ENCODE assay signal across 1 cellular context in genomic region chr1:209805875-209806760, GRCh38.
TF ChIP-seq lines count a peak whose summit lies in the region.

IRF6 (minus strand) TSS chr1:209806142; CDS start chr1:209801413, 4,729 bp downstream.

TF ChIP-seq in K562, 482 proteins besides CTCF, POLR2A, EP300 and RAD21 (continued from another document and continues in another):
- TF ChIP-seq ATF4 (CRISPR knock-in tag; IDR thresholded peaks at IDR 0.05) (peak; percentile 51; the same call in 1 of the 2 replicates), SIN3A (IDR thresholded peaks at IDR 0.05; ENCODE audit: borderline replicate concordance in 2 of 2, control insufficient read depth in 1 of 2, low read depth in 2 of 2, low read length in 2 of 2) (0 out of 4 replicates have a peak, but pooled peaks of 1 of the 2 experiments have one; percentile 33), NR2F6 (CRISPR knock-in tag; IDR thresholded peaks at IDR 0.05) (no peak), MTA3 (IDR thresholded peaks at IDR 0.05; ENCODE audit: borderline replicate concordance) (peak; percentile 72; the same call in 1 of the 2 replicates), TBP (optimal IDR thresholded peaks at IDR 0.05; ENCODE audit: low read depth, low read length) (peak; percentile 49), ATF7 (IDR thresholded peaks at IDR 0.05) (peak; percentile 75; the same call in 1 of the 2 replicates), E2F3 (CRISPR knock-in tag; IDR thresholded peaks at IDR 0.05) (no peak), NR1H2 (CRISPR knock-in tag; IDR thresholded peaks at IDR 0.05) (no peak), CREB3L1 (IDR thresholded peaks at IDR 0.05; ENCODE audit: borderline replicate concordance, low read depth) (peak; percentile 66), SMARCE1 (IDR thresholded peaks at IDR 0.05) (peak; percentile 71; the same call in 1 of the 2 replicates), CBX3 (IDR thresholded peaks at IDR 0.05; ENCODE audit: borderline replicate concordance in 1 of 2, low read length in 2 of 2) (0 out of 3 replicates have a peak, but pooled peaks of 1 of the 2 experiments have one; percentile 19), KDM1A (IDR thresholded peaks at IDR 0.05) (0 out of 4 replicates have a peak, but pooled peaks of 1 of the 2 experiments have one; percentile 33), ZKSCAN1 (IDR thresholded peaks at IDR 0.05; ENCODE audit: low read depth, low read length) (peak; percentile 61), PREB (CRISPR knock-in tag; IDR thresholded peaks at IDR 0.05) (0 out of 2 replicates have a peak, but pooled peaks have one; percentile 44), CXXC5 (CRISPR knock-in tag; IDR thresholded peaks at IDR 0.05) (peak; percentile 80; the same call in 1 of the 2 replicates), KDM5B (IDR thresholded peaks at IDR 0.05; ENCODE audit: insufficient replicate concordance, low read depth, low read length) (peak; percentile 77), RB1 (IDR thresholded peaks at IDR 0.05; ENCODE audit: low read depth) (0 out of 2 replicates have a peak, but pooled peaks have one; percentile 12), PHF8 (IDR thresholded peaks at IDR 0.05; ENCODE audit: borderline replicate concordance, low read length) (peak; percentile 78; the same call in 1 of the 2 replicates), ZEB2 (IDR thresholded peaks at IDR 0.05) (peak; percentile 98), ILK (tag; IDR thresholded peaks at IDR 0.05; ENCODE audit: borderline replicate concordance, low read depth) (no peak), JUND (IDR thresholded peaks at IDR 0.05; ENCODE audit: borderline replicate concordance, low read depth, low read length) (no peak), JUND (tag; IDR thresholded peaks at IDR 0.05; ENCODE audit: borderline replicate concordance, low read depth, low read length) (peak; percentile 22; the same call in 1 of the 3 replicates), NFIC (IDR thresholded peaks at IDR 0.05) (peak; percentile 51), SMARCA4 (IDR thresholded peaks at IDR 0.05) (peak; percentile 47; the same call in 1 of the 2 replicates), HNRNPLL (IDR thresholded peaks at IDR 0.05; ENCODE audit: low read depth, low read length, poor library complexity, severe bottlenecking) (peak; percentile 72), HMGN3 (IDR thresholded peaks at IDR 0.05; ENCODE audit: borderline replicate concordance, extremely low read depth, insufficient read length, low read depth, low read length) (peak; percentile 92), YY1 (IDR thresholded peaks at IDR 0.05; ENCODE audit: borderline replicate concordance in 1 of 3, control insufficient read depth in 1 of 3, extremely low read depth in 1 of 3, insufficient read depth in 3 of 3, insufficient read length in 1 of 3, insufficient replicate concordance in 2 of 3, low read depth in 1 of 3, low read length in 2 of 3) (peak in 1 of 3 experiments; percentile 17), PRDM10 (IDR thresholded peaks at IDR 0.05; ENCODE audit: partially characterized antibody) (peak; percentile 58), POLR2G (IDR thresholded peaks at IDR 0.05; ENCODE audit: low read depth, low read length) (peak; percentile 78), KDM2B (CRISPR knock-in tag; IDR thresholded peaks at IDR 0.05) (0 out of 2 replicates have a peak, but pooled peaks have one; percentile 34), CREM (IDR thresholded peaks at IDR 0.05; ENCODE audit: low read depth) (peak; percentile 74), SRF (CRISPR knock-in tag; IDR thresholded peaks at IDR 0.05) (peak in 1 of 2 experiments; percentile 73; a peak in 2 of 4 replicates), POLR2B (IDR thresholded peaks at IDR 0.05; ENCODE audit: low read depth, partially characterized antibody) (peak; percentile 66), ID3 (CRISPR knock-in tag; IDR thresholded peaks at IDR 0.05) (no peak), ID3 (tag; IDR thresholded peaks at IDR 0.05) (peak; percentile 69; the same call in 1 of the 2 replicates), NFE2 (IDR thresholded peaks at IDR 0.05; ENCODE audit: low read depth) (no peak), L3MBTL2 (IDR thresholded peaks at IDR 0.05) (peak; percentile 80; the same call in 1 of the 2 replicates), XRCC5 (IDR thresholded peaks at IDR 0.05; ENCODE audit: low read depth, low read length) (no peak), NBN (IDR thresholded peaks at IDR 0.05; ENCODE audit: low read depth) (peak; percentile 79), ZNF707 (CRISPR knock-in tag; conservative IDR thresholded peaks at IDR 0.05) (no peak), ESRRA (IDR thresholded peaks at IDR 0.05; ENCODE audit: borderline replicate concordance, low read depth) (0 out of 2 replicates have a peak, but pooled peaks have one; percentile 15), UBTF (IDR thresholded peaks at IDR 0.05; ENCODE audit: borderline replicate concordance in 1 of 2, low read depth in 2 of 2, low read length in 2 of 2) (peak in 1 of 2 experiments; percentile 69; a peak in 1 of 4 replicates), SMARCB1 (IDR thresholded peaks at IDR 0.05; ENCODE audit: insufficient read length, low read depth) (no peak), PRMT5 (CRISPR knock-in tag; IDR thresholded peaks at IDR 0.05) (no peak), NCOA2 (IDR thresholded peaks at IDR 0.05; ENCODE audit: partially characterized antibody in 2 of 2) (no peak), RNF2 (IDR thresholded peaks at IDR 0.05) (0 out of 2 replicates have a peak, but pooled peaks have one; percentile 0)
- TF ChIP-seq, protein P1, sequence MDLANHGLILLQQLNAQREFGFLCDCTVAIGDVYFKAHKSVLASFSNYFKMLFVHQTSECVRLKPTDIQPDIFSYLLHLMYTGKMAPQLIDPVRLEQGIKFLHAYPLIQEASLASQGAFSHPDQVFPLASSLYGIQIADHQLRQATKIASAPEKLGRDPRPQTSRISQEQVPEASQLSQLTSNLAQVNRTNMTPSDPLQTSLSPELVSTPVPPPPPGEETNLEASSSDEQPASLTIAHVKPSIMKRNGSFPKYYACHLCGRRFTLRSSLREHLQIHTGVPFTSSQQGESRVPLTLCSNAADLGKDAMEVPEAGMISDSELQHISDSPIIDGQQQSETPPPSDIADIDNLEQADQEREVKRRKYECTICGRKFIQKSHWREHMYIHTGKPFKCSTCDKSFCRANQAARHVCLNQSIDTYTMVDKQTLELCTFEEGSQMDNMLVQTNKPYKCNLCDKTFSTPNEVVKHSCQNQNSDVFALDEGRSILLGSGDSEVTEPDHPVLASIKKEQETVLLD (IDR thresholded peaks at IDR 0.05): 0 out of 2 replicates have a peak, but pooled peaks have one; percentile 15
- TF ChIP-seq, protein P2, sequence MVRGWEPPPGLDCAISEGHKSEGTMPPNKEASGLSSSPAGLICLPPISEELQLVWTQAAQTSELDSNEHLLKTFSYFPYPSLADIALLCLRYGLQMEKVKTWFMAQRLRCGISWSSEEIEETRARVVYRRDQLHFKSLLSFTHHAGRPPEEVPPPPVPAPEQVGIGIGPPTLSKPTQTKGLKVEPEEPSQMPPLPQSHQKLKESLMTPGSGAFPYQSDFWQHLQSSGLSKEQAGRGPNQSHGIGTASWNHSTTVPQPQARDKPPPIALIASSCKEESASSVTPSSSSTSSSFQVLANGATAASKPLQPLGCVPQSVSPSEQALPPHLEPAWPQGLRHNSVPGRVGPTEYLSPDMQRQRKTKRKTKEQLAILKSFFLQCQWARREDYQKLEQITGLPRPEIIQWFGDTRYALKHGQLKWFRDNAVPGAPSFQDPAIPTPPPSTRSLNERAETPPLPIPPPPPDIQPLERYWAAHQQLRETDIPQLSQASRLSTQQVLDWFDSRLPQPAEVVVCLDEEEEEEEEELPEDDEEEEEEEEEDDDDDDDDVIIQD (CRISPR knock-in tag; IDR thresholded peaks at IDR 0.05): no peak
- TF ChIP-seq, protein P3, sequence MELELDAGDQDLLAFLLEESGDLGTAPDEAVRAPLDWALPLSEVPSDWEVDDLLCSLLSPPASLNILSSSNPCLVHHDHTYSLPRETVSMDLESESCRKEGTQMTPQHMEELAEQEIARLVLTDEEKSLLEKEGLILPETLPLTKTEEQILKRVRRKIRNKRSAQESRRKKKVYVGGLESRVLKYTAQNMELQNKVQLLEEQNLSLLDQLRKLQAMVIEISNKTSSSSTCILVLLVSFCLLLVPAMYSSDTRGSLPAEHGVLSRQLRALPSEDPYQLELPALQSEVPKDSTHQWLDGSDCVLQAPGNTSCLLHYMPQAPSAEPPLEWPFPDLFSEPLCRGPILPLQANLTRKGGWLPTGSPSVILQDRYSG (tag; conservative IDR thresholded peaks at IDR 0.05; ENCODE audit: low read depth): peak; percentile 62; the same call in 1 of the 2 replicates
- TF ChIP-seq, protein P4, sequence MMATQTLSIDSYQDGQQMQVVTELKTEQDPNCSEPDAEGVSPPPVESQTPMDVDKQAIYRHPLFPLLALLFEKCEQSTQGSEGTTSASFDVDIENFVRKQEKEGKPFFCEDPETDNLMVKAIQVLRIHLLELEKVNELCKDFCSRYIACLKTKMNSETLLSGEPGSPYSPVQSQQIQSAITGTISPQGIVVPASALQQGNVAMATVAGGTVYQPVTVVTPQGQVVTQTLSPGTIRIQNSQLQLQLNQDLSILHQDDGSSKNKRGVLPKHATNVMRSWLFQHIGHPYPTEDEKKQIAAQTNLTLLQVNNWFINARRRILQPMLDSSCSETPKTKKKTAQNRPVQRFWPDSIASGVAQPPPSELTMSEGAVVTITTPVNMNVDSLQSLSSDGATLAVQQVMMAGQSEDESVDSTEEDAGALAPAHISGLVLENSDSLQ (IDR thresholded peaks at IDR 0.05): peak; percentile 58
